In the genomic region with DNA sequence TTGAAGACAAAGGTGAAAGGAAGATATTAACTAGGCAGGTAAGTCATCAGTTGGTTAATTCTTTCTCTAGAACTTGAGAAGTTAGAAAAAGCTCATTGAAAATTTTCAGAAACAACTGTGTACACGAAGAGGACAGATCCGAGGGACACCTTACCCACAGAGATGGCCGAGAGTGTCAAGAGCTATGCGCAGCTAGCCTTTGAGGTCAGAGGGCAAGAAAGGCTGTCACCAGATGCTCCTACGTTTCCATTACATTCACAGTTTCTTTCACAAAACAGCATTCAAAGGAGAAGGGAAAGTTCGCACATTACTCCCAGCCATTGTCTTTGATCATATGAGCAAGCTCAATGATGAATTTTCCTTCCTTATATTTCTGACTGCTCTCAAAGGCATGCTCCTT, we compare ENCODE assay signal across 21 cellular contexts.
"Had no signal": no experiment of that assay in that cellular context is flagged by ENCODE, and none has a peak within 500 bp of the region (broad histone marks: within the 10 kb centered on the region; RNA-seq: fewer than 3 reads in every experiment).

No MANE protein-coding gene starts in this region.

- H3K9me3 ChIP-seq: body of pancreas, left ventricle myocardium inferior, prostate gland, tibial nerve, uterus had no signal

- H3K27me3 Mint-ChIP-seq: dendritic cell treated with granulocyte-macrophage colony-stimulating factor and Interleukin-4, amounts not matched to agents 40 ng/mL and 50 ng/mL, for 4 days; stimulated activated naive CD8-positive, alpha-beta T cell treated with anti-CD3 and anti-CD28 coated beads, Interleukin-15, Interleukin-2, amounts not matched to agents 100 ng/mL and 50 ng/mL, for 24 hours had no signal

- H3K4me1 ChIP-seq: prostate gland had no signal

- ATAC-seq: activated CD8-positive, alpha-beta T cell treated with anti-CD3 and anti-CD28 coated beads, Interleukin-2, amount 10 ng/mL, durations not matched to agents 7 days and 5 days; body of pancreas; natural killer cell had no signal

- H3K4me1 Mint-ChIP-seq: mesothelial cell of epicardium had no signal

- H3K27me3 ChIP-seq: body of pancreas, hepatocyte, tibial nerve, uterus had no signal

- H3K36me3 ChIP-seq: uterus had no signal

- H3K4me3 ChIP-seq: body of pancreas, hepatocyte, left ventricle myocardium inferior, prostate gland, tibial nerve, uterus had no signal

- H3K36me3 Mint-ChIP-seq: natural killer cell had no signal

- H3K27ac Mint-ChIP-seq: activated CD8-positive, alpha-beta T cell treated with anti-CD3 and anti-CD28 coated beads, Interleukin-2, amount 10 ng/mL, durations not matched to agents 7 days and 5 days; activated T-helper 2 cell treated with anti-CD3 and anti-CD28 coated beads, Interferon-gamma antibody, Interleukin-2, Interleukin-4, amounts not matched to agents 10 μg/mL and 5 μg/mL and 100 μg/mL, durations not matched to agents 14 hours and 24 hours and 36 hours; dendritic cell treated with granulocyte-macrophage colony-stimulating factor and Interleukin-4, amounts not matched to agents 40 ng/mL and 50 ng/mL, for 4 days; mesothelial cell of epicardium had no signal

- H3K27ac ChIP-seq: hepatocyte, left ventricle myocardium inferior, prostate gland, tibial nerve, uterus had no signal

- DNase-seq: activated CD4-positive, alpha-beta T cell treated with anti-CD3 and anti-CD28 coated beads for 1 hour; activated CD4-positive, alpha-beta T cell treated with anti-CD3 and anti-CD28 coated beads, Interleukin-2, amount 50 U/mL, for 1 hour; activated CD8-positive, alpha-beta T cell treated with anti-CD3 and anti-CD28 coated beads, Interleukin-2, amount 10 ng/mL, durations not matched to agents 7 days and 5 days; activated naive CD4-positive, alpha-beta T cell; anterior cingulate cortex; body of pancreas; effector CD4-positive, alpha-beta T cell; foreskin melanocyte; glutamatergic neuron; left ventricle myocardium inferior; natural killer cell; T-helper 1 cell; T-helper 9 cell; uterus had no signal

- H3K9me3 Mint-ChIP-seq: activated T-helper 2 cell treated with anti-CD3 and anti-CD28 coated beads, Interferon-gamma antibody, Interleukin-2, Interleukin-4, amounts not matched to agents 10 μg/mL and 5 μg/mL and 100 μg/mL, durations not matched to agents 14 hours and 24 hours and 36 hours; dendritic cell treated with granulocyte-macrophage colony-stimulating factor and Interleukin-4, amounts not matched to agents 40 ng/mL and 50 ng/mL, for 4 days; mesothelial cell of epicardium; natural killer cell; stimulated activated naive CD8-positive, alpha-beta T cell treated with anti-CD3 and anti-CD28 coated beads, Interleukin-15, Interleukin-2, amounts not matched to agents 100 ng/mL and 50 ng/mL, for 24 hours had no signal

- H3K4me3 Mint-ChIP-seq: activated CD8-positive, alpha-beta T cell treated with anti-CD3 and anti-CD28 coated beads, Interleukin-2, amount 10 ng/mL, durations not matched to agents 7 days and 5 days; dendritic cell treated with granulocyte-macrophage colony-stimulating factor and Interleukin-4, amounts not matched to agents 40 ng/mL and 50 ng/mL, for 4 days; mesothelial cell of epicardium; natural killer cell; stimulated activated naive CD8-positive, alpha-beta T cell treated with anti-CD3 and anti-CD28 coated beads, Interleukin-15, Interleukin-2, amounts not matched to agents 100 ng/mL and 50 ng/mL, for 24 hours had no signal
